Comparison of ENCODE assay signal across 8 cellular contexts in genomic region chr5:138753794-138754698, GRCh38. TPM values are rescaled to one million over a fixed set of nuclear protein-coding genes. Genes with fewer than 3 reads are reported as not detected.
A peak's percentile ranks its signal among the peaks of the same experiment; 100 is the strongest.
DNase-seq lines count a peak whose midpoint lies in the region; ATAC-seq and TF ChIP-seq lines count a peak whose summit lies in the region.

No MANE protein-coding gene starts in this region.

- DNase-seq in SKM-1 treated with dmso at 0.1 percent for 144 hours (lab: John Stamatoyannopoulos, UW; ENCODE audit: unreplicated experiment) (peak; percentile 41), SKM-1 (lab: John Stamatoyannopoulos, UW; ENCODE audit: unreplicated experiment) (no peak), HuH-7 (ENCODE audit: low spot score) (peak; percentile 68), RWPE2 (ENCODE audit: low spot score) (peak; percentile 87), heart left ventricle (peak; percentile 94 to 97 (median 95)), ovary (peak; percentile 81 to 93 (median 87))

- 1% methylated on average over 46 to 58 of the region's 58 CpGs for WGBS in adipose tissue, 3 donors
- WGBS in heart left ventricle, 4 donors, result 1% methylated on average over 45 to 58 of the region's 58 CpGs
- 1% methylated on average over 56 to 58 of the region's 58 CpGs for WGBS in ovary, 3 donors
- WGBS in urinary bladder, result 1% methylated on average over 58 of the region's 58 CpGs

- ATAC-seq in RWPE2 (ENCODE audit: low read depth) (peak; percentile 46), heart left ventricle (peak; percentile 57 to 81 (median 74))

- intact Hi-C loops in heart left ventricle (cut with DNase I) (loop anchor here in 3 of 10 donors (2.0 to 5.0 kb wide), 4 partner anchors 92 to 509 kb away; partner anchors contain the start of gene HSPA9 (in 2 of the 3)), ovary (cut with DNase I) (loop anchor here in 2 of 4 donors (5.0 to 10.0 kb wide), 2 partner anchors 177 to 179 kb away; partner anchors contain the start of gene HSPA9 (in 2 of the 2))

- H3K4me1 ChIP-seq in RWPE2 (ENCODE audit: insufficient read depth, poor library complexity, severe bottlenecking) (peaks cover 13% of the 10 kb centered on the region), heart left ventricle (peaks cover 13 to 42% (median 32%) of the 10 kb centered on the region in 12 donors), ovary (ENCODE audit: insufficient read depth) (peaks cover 12% of the 10 kb centered on the region), urinary bladder (ENCODE audit: insufficient read depth) (no peaks in the 10 kb centered on the region)

- H3K27me3 ChIP-seq in RWPE2 (ENCODE audit: insufficient read depth, poor library complexity, severe bottlenecking), result no peaks in the 10 kb centered on the region
- no peaks in the 10 kb centered on the region for H3K27me3 ChIP-seq in heart left ventricle
- H3K27me3 ChIP-seq in ovary, result no peaks in the 10 kb centered on the region

- TF ChIP-seq POLR2A in heart left ventricle (IDR thresholded peaks at IDR 0.05) (peak in 1 of 2 donors; percentile 20), ovary (IDR thresholded peaks at IDR 0.05) (no peak)

- H3K4me3 ChIP-seq in RWPE2 (ENCODE audit: severe bottlenecking), result peak overlapping the region; percentile 99
- peak overlapping the region; percentile 63 to 100 (median 95) for H3K4me3 ChIP-seq in heart left ventricle
- peak overlapping the region; percentile 94 for H3K4me3 ChIP-seq in ovary
- H3K4me3 ChIP-seq in urinary bladder (ENCODE audit: low read depth, low read length), result peak overlapping the region; percentile 93

- no peak for TF ChIP-seq EP300 in ovary (IDR thresholded peaks at IDR 0.05)

- TF ChIP-seq CTCF in RWPE2 (IDR thresholded peaks at IDR 0.05; ENCODE audit: poor library complexity, severe bottlenecking), result no peak
- no peak for TF ChIP-seq CTCF in heart left ventricle (IDR thresholded peaks at IDR 0.05)
- no peak for TF ChIP-seq CTCF in ovary (IDR thresholded peaks at IDR 0.05)

- H3K36me3 ChIP-seq in RWPE2 (ENCODE audit: low read depth), result peaks cover 34% of the 10 kb centered on the region
- peaks cover 0 to 26% (median 14%) of the 10 kb centered on the region in 9 donors for H3K36me3 ChIP-seq in heart left ventricle
- no peaks in the 10 kb centered on the region for H3K36me3 ChIP-seq in ovary
- peaks cover 2% of the 10 kb centered on the region for H3K36me3 ChIP-seq in urinary bladder (ENCODE audit: insufficient read depth)

- H3K9me3 ChIP-seq in RWPE2 (ENCODE audit: severe bottlenecking) (no peaks in the 10 kb centered on the region), heart left ventricle (peaks cover 0 to 12% (median 0%) of the 10 kb centered on the region in 12 donors), ovary (no peaks in the 10 kb centered on the region)

- H3K27ac ChIP-seq in RWPE2 (ENCODE audit: poor library complexity, severe bottlenecking) (peak overlapping the region; percentile 90), adipose tissue (ENCODE audit: low read depth, low read length) (peak overlapping the region; percentile 96), heart left ventricle (peak overlapping the region; percentile 99 to 100 (median 100)), ovary (peak overlapping the region; percentile 97), urinary bladder (ENCODE audit: low read depth) (peak overlapping the region; percentile 100)

RNA-seq across cellular contexts. Expression of gene CTNNA1, which starts 0.8 kb away (rescaled TPM):
- 100 to 1,000 TPM in 2 of 3 donors, 10 to 100 TPM in 1; 74.0 to 172 (median 129) TPM for polyA plus RNA-seq in adipose tissue
- 100 to 1,000 TPM; 331 to 460 (median 410) TPM for total RNA-seq in heart left ventricle
- polyA plus RNA-seq in heart left ventricle, result 100 to 1,000 TPM; 140 to 282 TPM
- total RNA-seq in ovary, result 100 to 1,000 TPM; 125 to 278 (median 230) TPM
- polyA plus RNA-seq in ovary, result 100 to 1,000 TPM; 127 to 306 TPM
- 331 TPM for total RNA-seq in urinary bladder
- 170 TPM for polyA plus RNA-seq in urinary bladder
